18 cellular contexts compared by ENCODE assay signal in genomic region chr9:124213396-124213795, GRCh38. TPM values are rescaled to one million over a fixed set of nuclear protein-coding genes. Genes with fewer than 3 reads are reported as not detected.
DNase-seq lines count a peak whose midpoint lies in the region; ATAC-seq and TF ChIP-seq lines count a peak whose summit lies in the region.
"Had no signal": no experiment of that assay in that cellular context is flagged by ENCODE, and none has a peak within 500 bp of the region (broad histone marks: within the 10 kb centered on the region; RNA-seq: fewer than 3 reads in every experiment).

No MANE protein-coding gene starts in this region.

- H3K4me2 ChIP-seq in BLaER1 treated with 17β-estradiol and CSF1 and Interleukin-3, amounts not matched to agents 10 nM and 100 nM = peak overlapping the region; percentile 82 to 99 (median 93)

- H3K9ac ChIP-seq in BLaER1 treated with 17β-estradiol and CSF1 and Interleukin-3, amounts not matched to agents 10 nM and 100 nM = no peak overlapping the region

- intact Hi-C loops in spleen (cut with DNase I; ENCODE audit: low total_unique reads) = no loop called here

- H3K27ac ChIP-seq in BLaER1 treated with 17β-estradiol and CSF1 and Interleukin-3, amounts not matched to agents 10 nM and 100 nM = peak overlapping the region in 4 of 11 experiments; percentile 91 to 100 (median 98); a peak in 7 of 22 replicates
- no peak overlapping the region for H3K27ac ChIP-seq in Peyer's patch
- H3K27ac ChIP-seq in spleen = peak overlapping the region in 1 of 8 donors; percentile 90

- peaks cover 0 to 4% (median 0%) of the 10 kb centered on the region in 11 experiments; a peak in 1 of 22 replicates for H4K20me1 ChIP-seq in BLaER1 treated with 17β-estradiol and CSF1 and Interleukin-3, amounts not matched to agents 10 nM and 100 nM

- ATAC-seq in left lobe of liver (no peak), GM19452 (IDR thresholded peaks at IDR 0.05; ENCODE audit: unreplicated experiment) (no peak)
- ATAC-seq in stimulated activated naive CD8-positive, alpha-beta T cell treated with anti-CD3 and anti-CD28 coated beads, Interleukin-15, Interleukin-2, amounts not matched to agents 100 U/mL and 50 U/mL, for 24 hours = no peak

- no peaks in the 10 kb centered on the region for H3K9me3 ChIP-seq in BLaER1 treated with 17β-estradiol and CSF1 and Interleukin-3, amounts not matched to agents 10 nM and 100 nM (replicated peaks in 1 of 11)
- H3K9me3 ChIP-seq in Peyer's patch (no peaks in the 10 kb centered on the region), spleen (no peaks in the 10 kb centered on the region)

- peaks cover 75 to 98% (median 88%) of the 10 kb centered on the region in 10 experiments for H3K4me1 ChIP-seq in BLaER1 treated with 17β-estradiol and CSF1 and Interleukin-3, amounts not matched to agents 10 nM and 100 nM
- H3K4me1 ChIP-seq in Peyer's patch (peaks cover 2 to 24% (median 20%) of the 10 kb centered on the region in 4 donors), spleen (peaks cover 37 to 96% (median 61%) of the 10 kb centered on the region in 6 donors)

- H3K36me3 ChIP-seq in BLaER1 treated with 17β-estradiol and CSF1 and Interleukin-3, amounts not matched to agents 10 nM and 100 nM = no peaks in the 10 kb centered on the region
- H3K36me3 ChIP-seq in Peyer's patch (no peaks in the 10 kb centered on the region), spleen (no peaks in the 10 kb centered on the region)

- no peaks in the 10 kb centered on the region for H3K27me3 ChIP-seq in BLaER1 treated with 17β-estradiol and CSF1 and Interleukin-3, amounts not matched to agents 10 nM and 100 nM
- H3K27me3 ChIP-seq in Peyer's patch (no peaks in the 10 kb centered on the region), spleen (replicated peaks in 1 of 7) (no peaks in the 10 kb centered on the region)

- H3K4me3 ChIP-seq in BLaER1 treated with 17β-estradiol and CSF1 and Interleukin-3, amounts not matched to agents 10 nM and 100 nM = no peak overlapping the region
- H3K4me3 ChIP-seq in Peyer's patch (no peak overlapping the region), spleen (no peak overlapping the region)

- TF ChIP-seq CTCF in Peyer's patch (IDR thresholded peaks at IDR 0.05) (no peak), spleen (IDR thresholded peaks at IDR 0.05 in 8 of 11, conservative IDR thresholded peaks at IDR 0.05 in 3 of 11) (no peak)

- WGBS in spleen, 5 donors = 91 to 95% (median 92%) methylated on average over 12 of the region's 12 CpGs

- no peak for TF ChIP-seq POLR2A in Peyer's patch (IDR thresholded peaks at IDR 0.05)
- no peak for TF ChIP-seq POLR2A in spleen (IDR thresholded peaks at IDR 0.05)

- peak in 2 of 3 donors; percentile 9 to 21 for DNase-seq in Peyer's patch
- DNase-seq in left lobe of liver (ENCODE audit: low spot score) = peak; percentile 34
- DNase-seq in spleen = peak; percentile 33
- no peak for DNase-seq in stimulated activated naive CD8-positive, alpha-beta T cell treated with anti-CD3 and anti-CD28 coated beads, Interleukin-15, Interleukin-2, amounts not matched to agents 100 U/mL and 50 U/mL, for 24 hours
- no peak for DNase-seq in foreskin melanocyte
- no peak for DNase-seq in Ammon's horn (ENCODE audit: low spot score)
- DNase-seq: AML-193; CD4-positive, alpha-beta memory T cell; DMS79; KBM-7; NCI-H1436 treated with DMSO at 0.1 percent for 48 hours; NCI-H2029 treated with DMSO at 0.1 percent for 48 hours; NCI-H748 treated with DMSO at 0.1 percent for 48 hours; OCI-M1; RPMI8226; SIG-M5 had no signal

RNA-seq across cellular contexts. Expression of gene NEK6, which starts 44.4 kb away (rescaled TPM):
- total RNA-seq in Peyer's patch (10 to 100 TPM; 38.4 to 77.6 (median 46.9) TPM), left lobe of liver (84.5 TPM), spleen (10 to 100 TPM; 32.8 to 71.3 (median 55.0) TPM)
- 10 to 100 TPM; 11.2 to 19.7 (median 11.6) TPM for polyA plus RNA-seq in spleen

Comparison
In these comparisons a context has a peak if more than half of its experiments do, and no peak if none do; other contexts are left out.
1. DNase-seq: peak in Peyer's patch (2 of 3), left lobe of liver (single experiment) and spleen (single experiment); none in stimulated activated naive CD8-positive, alpha-beta T cell treated with anti-CD3 and anti-CD28 coated beads, Interleukin-15, Interleukin-2, amounts not matched to agents 100 U/mL and 50 U/mL, for 24 hours (single experiment), foreskin melanocyte (single experiment) and Ammon's horn (single experiment).